In genomic region chr1:51314974-51315373, GRCh38 we compare ENCODE assay signal across 24 cellular contexts. TPM values are rescaled to one million over a fixed set of nuclear protein-coding genes. Genes with fewer than 3 reads are reported as not detected.
A peak's percentile ranks its signal among the peaks of the same experiment; 100 is the strongest.
DNase-seq lines count a peak whose midpoint lies in the region; ATAC-seq, FAIRE-seq and TF ChIP-seq lines count a peak whose summit lies in the region.
"Had no signal": no experiment of that assay in that cellular context is flagged by ENCODE, and none has a peak within 500 bp of the region (broad histone marks: within the 10 kb centered on the region; RNA-seq: fewer than 3 reads in every experiment).

No MANE protein-coding gene starts in this region.

- no peaks in the 10 kb centered on the region for H3K27me3 ChIP-seq in OCI-LY3 (ENCODE audit: low read depth, low read length)
- H3K27me3 ChIP-seq in endothelial cell of umbilical vein (ENCODE audit: control insufficient read depth in 2 of 2, insufficient read depth in 2 of 2, low read length in 2 of 2), result no peaks in the 10 kb centered on the region
- H3K27me3 ChIP-seq in CD8-positive, alpha-beta memory T cell (ENCODE audit: insufficient read depth, low read length, poor library complexity, severe bottlenecking), result no peaks in the 10 kb centered on the region
- H3K27me3 ChIP-seq: sigmoid colon, SJCRH30, tibial artery had no signal

- H4K20me1 ChIP-seq in OCI-LY3 (ENCODE audit: insufficient read depth, low read length) (no peaks in the 10 kb centered on the region), endothelial cell of umbilical vein (replicated peaks; ENCODE audit: control insufficient read depth, extremely low read depth, insufficient read depth, low read length) (no peaks in the 10 kb centered on the region)

- TF ChIP-seq CTCF in A549 (IDR thresholded peaks at IDR 0.05) (no peak), OCI-LY3 (IDR thresholded peaks at IDR 0.05; ENCODE audit: low read depth, low read length) (no peak), endothelial cell of umbilical vein (IDR thresholded peaks at IDR 0.05; ENCODE audit: extremely low read depth in 1 of 2, insufficient read depth in 1 of 2, low read depth in 1 of 2, low read length in 2 of 2) (no peak), neural crest cell (conservative IDR thresholded peaks at IDR 0.05) (no peak)

- H3K36me3 ChIP-seq in OCI-LY3 (replicated peaks; ENCODE audit: low read depth, low read length), result no peaks in the 10 kb centered on the region
- no peaks in the 10 kb centered on the region for H3K36me3 ChIP-seq in endothelial cell of umbilical vein (ENCODE audit: control insufficient read depth in 2 of 2, extremely low read depth in 1 of 2, insufficient read depth in 2 of 2, low read length in 2 of 2)
- H3K36me3 ChIP-seq in CD8-positive, alpha-beta memory T cell (ENCODE audit: insufficient read depth, low read length), result no peaks in the 10 kb centered on the region
- H3K36me3 ChIP-seq: sigmoid colon, SJCRH30, tibial artery had no signal

- no peak for TF ChIP-seq EP300 in A549 (IDR thresholded peaks at IDR 0.05)

- H2AFZ ChIP-seq in OCI-LY3 (ENCODE audit: low read depth, low read length), result no peak overlapping the region
- H2AFZ ChIP-seq in endothelial cell of umbilical vein (ENCODE audit: low read depth, low read length), result no peak overlapping the region

- H3K4me1 ChIP-seq in A549 (peaks cover 31% of the 10 kb centered on the region), OCI-LY3 (ENCODE audit: low read length) (peaks cover 31% of the 10 kb centered on the region), endothelial cell of umbilical vein (ENCODE audit: control insufficient read depth, extremely low read depth, insufficient read depth, low read length) (peaks cover 35% of the 10 kb centered on the region)
- no peaks in the 10 kb centered on the region for H3K4me1 ChIP-seq in CD8-positive, alpha-beta memory T cell (ENCODE audit: insufficient read depth, low read length)

- no peak for TF ChIP-seq RAD21 in A549 (conservative IDR thresholded peaks at IDR 0.05 in 1 of 2, IDR thresholded peaks at IDR 0.05 in 1 of 2)

- H3K27me3 Mint-ChIP-seq in neural crest cell (ENCODE audit: low read depth), result no peaks in the 10 kb centered on the region
- peaks cover 5% of the 10 kb centered on the region for H3K27me3 Mint-ChIP-seq in activated T-helper 1 cell treated with anti-CD3 and anti-CD28 coated beads, Interleukin-12 subunit alpha, Interleukin-12 subunit beta, Interleukin-2, Interleukin-4 antibody, amounts not matched to agents 30 ng/mL and 10 ng/mL and 1 ng/mL, durations not matched to agents 14 hours and 24 hours and 36 hours (ENCODE audit: insufficient read depth)
- H3K27me3 Mint-ChIP-seq in CD8-positive, alpha-beta memory T cell, result peaks cover 0 to 11% of the 10 kb centered on the region in 2 donors
- H3K27me3 Mint-ChIP-seq: CD4-positive, alpha-beta memory T cell had no signal

- no peak for DNase-seq in A549 (ENCODE audit: low read depth in 1 of 2, low spot score in 1 of 2)
- DNase-seq in endothelial cell of umbilical vein (ENCODE audit: low read depth, low spot score), result no peak
- no peak for DNase-seq in neural crest cell (ENCODE audit: low read depth, low spot score)
- no peak for DNase-seq in retina
- no peak for DNase-seq in activated T-helper 1 cell treated with anti-CD3 and anti-CD28 coated beads, Interleukin-12 subunit alpha, Interleukin-12 subunit beta, Interleukin-2, Interleukin-4 antibody, amounts not matched to agents 30 ng/mL and 10 ng/mL and 1 ng/mL, durations not matched to agents 14 hours and 24 hours and 36 hours (ENCODE audit: low spot score)
- no peak for DNase-seq in NCI-H1105 treated with DMSO at 0.1 percent for 48 hours (lab: John Stamatoyannopoulos, UW)
- no peak for DNase-seq in CD8-positive, alpha-beta memory T cell
- DNase-seq: activated gamma-delta T cell; CD4-positive, alpha-beta memory T cell; cortex of kidney; erythroblast; H7; head of caudate nucleus; midbrain; NCI-H345; nucleus accumbens; sigmoid colon; SJCRH30; stimulated activated CD4-positive, alpha-beta T cell treated with anti-CD3 and anti-CD28 coated beads, Interleukin-2, amount 100 ng/mL, for 48 hours; tibial artery had no signal

- no peaks in the 10 kb centered on the region for H3K9me3 Mint-ChIP-seq in neural crest cell
- no peaks in the 10 kb centered on the region for H3K9me3 Mint-ChIP-seq in activated T-helper 1 cell treated with anti-CD3 and anti-CD28 coated beads, Interleukin-12 subunit alpha, Interleukin-12 subunit beta, Interleukin-2, Interleukin-4 antibody, amounts not matched to agents 30 ng/mL and 10 ng/mL and 1 ng/mL, durations not matched to agents 14 hours and 24 hours and 36 hours
- H3K9me3 Mint-ChIP-seq in CD8-positive, alpha-beta memory T cell, result no peaks in the 10 kb centered on the region
- H3K9me3 Mint-ChIP-seq: CD4-positive, alpha-beta memory T cell; T-helper 2 cell treated with Interferon-gamma antibody and Interleukin-4, amounts not matched to agents 5 μg/mL and 100 μg/mL, for 36 hours had no signal

- ATAC-seq in A549, result no peak
- ATAC-seq: activated CD4-positive, CD25-positive, alpha-beta regulatory T cell treated with anti-CD3 and anti-CD28 coated beads, Interleukin-2, amount 50 U/mL, for 24 hours; GM12878 had no signal

- H3K79me2 ChIP-seq in OCI-LY3 (ENCODE audit: low read length) (no peaks in the 10 kb centered on the region), endothelial cell of umbilical vein (ENCODE audit: control insufficient read depth, insufficient read depth, low read length) (no peaks in the 10 kb centered on the region)

- H3K9me3 ChIP-seq in A549, result no peaks in the 10 kb centered on the region
- H3K9me3 ChIP-seq in OCI-LY3 (ENCODE audit: insufficient read depth, low read length), result no peaks in the 10 kb centered on the region
- H3K9me3 ChIP-seq in endothelial cell of umbilical vein (replicated peaks; ENCODE audit: control insufficient read depth, insufficient read depth, low read length), result no peaks in the 10 kb centered on the region
- H3K9me3 ChIP-seq in CD8-positive, alpha-beta memory T cell (ENCODE audit: low read length), result no peaks in the 10 kb centered on the region
- H3K9me3 ChIP-seq: sigmoid colon, SJCRH30, tibial artery had no signal

- no peaks in the 10 kb centered on the region for H3K36me3 Mint-ChIP-seq in neural crest cell (ENCODE audit: low read depth)
- H3K36me3 Mint-ChIP-seq in activated T-helper 1 cell treated with anti-CD3 and anti-CD28 coated beads, Interleukin-12 subunit alpha, Interleukin-12 subunit beta, Interleukin-2, Interleukin-4 antibody, amounts not matched to agents 30 ng/mL and 10 ng/mL and 1 ng/mL, durations not matched to agents 14 hours and 24 hours and 36 hours (ENCODE audit: low read depth), result no peaks in the 10 kb centered on the region
- H3K36me3 Mint-ChIP-seq in CD8-positive, alpha-beta memory T cell, result no peaks in the 10 kb centered on the region
- H3K36me3 Mint-ChIP-seq: CD4-positive, alpha-beta memory T cell had no signal

- no peak overlapping the region for H3K4me3 ChIP-seq in A549
- no peak overlapping the region for H3K4me3 ChIP-seq in OCI-LY3 (ENCODE audit: low read length)
- no peak overlapping the region for H3K4me3 ChIP-seq in endothelial cell of umbilical vein (replicated peaks in 1 of 3; ENCODE audit: insufficient read depth in 1 of 3, low read depth in 1 of 3, low read length in 3 of 3)
- no peak overlapping the region for H3K4me3 ChIP-seq in CD8-positive, alpha-beta memory T cell (ENCODE audit: low read length)
- H3K4me3 ChIP-seq: GM12878, sigmoid colon, SJCRH30, tibial artery had no signal

- H3K4me3 Mint-ChIP-seq in neural crest cell, result no peak overlapping the region
- no peak overlapping the region for H3K4me3 Mint-ChIP-seq in activated T-helper 1 cell treated with anti-CD3 and anti-CD28 coated beads, Interleukin-12 subunit alpha, Interleukin-12 subunit beta, Interleukin-2, Interleukin-4 antibody, amounts not matched to agents 30 ng/mL and 10 ng/mL and 1 ng/mL, durations not matched to agents 14 hours and 24 hours and 36 hours
- no peak overlapping the region for H3K4me3 Mint-ChIP-seq in CD8-positive, alpha-beta memory T cell
- H3K4me3 Mint-ChIP-seq: CD4-positive, alpha-beta memory T cell; T-helper 2 cell treated with Interferon-gamma antibody and Interleukin-4, amounts not matched to agents 5 μg/mL and 100 μg/mL, for 36 hours had no signal

- no peaks in the 10 kb centered on the region for H3K9me1 ChIP-seq in endothelial cell of umbilical vein (replicated peaks; ENCODE audit: control insufficient read depth, extremely low read depth, insufficient read depth, low read length)

- peak overlapping the region; percentile 81 to 87 for H3K27ac ChIP-seq in A549
- no peak overlapping the region for H3K27ac ChIP-seq in OCI-LY3 (ENCODE audit: low read length)
- peak overlapping the region; percentile 93 for H3K27ac ChIP-seq in endothelial cell of umbilical vein (ENCODE audit: insufficient read depth, low read depth, low read length)
- H3K27ac ChIP-seq in CD8-positive, alpha-beta memory T cell (ENCODE audit: low read depth, low read length), result no peak overlapping the region
- H3K27ac ChIP-seq: sigmoid colon, SJCRH30, tibial artery had no signal

- WGBS in A549 (ENCODE audit: missing lambda C conversion rate), result 75% methylated on average over 2 of the region's 3 CpGs

- H3K4me2 ChIP-seq in A549, result peak overlapping the region; percentile 61; the same call in 2 of the 3 replicates
- peak overlapping the region; percentile 51 for H3K4me2 ChIP-seq in OCI-LY3 (ENCODE audit: low read length)
- no peak overlapping the region for H3K4me2 ChIP-seq in endothelial cell of umbilical vein (ENCODE audit: insufficient read depth, low read length)

- H3K27ac Mint-ChIP-seq in neural crest cell (ENCODE audit: unreplicated experiment), result peak overlapping the region; percentile 43
- no peak overlapping the region for H3K27ac Mint-ChIP-seq in activated T-helper 1 cell treated with anti-CD3 and anti-CD28 coated beads, Interleukin-12 subunit alpha, Interleukin-12 subunit beta, Interleukin-2, Interleukin-4 antibody, amounts not matched to agents 30 ng/mL and 10 ng/mL and 1 ng/mL, durations not matched to agents 14 hours and 24 hours and 36 hours
- H3K27ac Mint-ChIP-seq in CD8-positive, alpha-beta memory T cell, result no peak overlapping the region
- H3K27ac Mint-ChIP-seq: T-helper 2 cell treated with Interferon-gamma antibody and Interleukin-4, amounts not matched to agents 5 μg/mL and 100 μg/mL, for 36 hours had no signal

- H3K9ac ChIP-seq in OCI-LY3 (ENCODE audit: low read length) (no peak overlapping the region), endothelial cell of umbilical vein (replicated peaks; ENCODE audit: extremely low read depth, insufficient read depth, low read length) (no peak overlapping the region)

- TF ChIP-seq POLR2A in A549 (IDR thresholded peaks at IDR 0.05; ENCODE audit: low read length) (no peak), endothelial cell of umbilical vein (IDR thresholded peaks at IDR 0.05; ENCODE audit: low read depth, low read length) (no peak)

- peaks cover 5% of the 10 kb centered on the region for H3K4me1 Mint-ChIP-seq in neural crest cell
- H3K4me1 Mint-ChIP-seq in activated T-helper 1 cell treated with anti-CD3 and anti-CD28 coated beads, Interleukin-12 subunit alpha, Interleukin-12 subunit beta, Interleukin-2, Interleukin-4 antibody, amounts not matched to agents 30 ng/mL and 10 ng/mL and 1 ng/mL, durations not matched to agents 14 hours and 24 hours and 36 hours (ENCODE audit: low read depth), result peaks cover 13% of the 10 kb centered on the region
- H3K4me1 Mint-ChIP-seq in CD8-positive, alpha-beta memory T cell, result peaks cover 0 to 7% (median 0%) of the 10 kb centered on the region in 3 donors

- FAIRE-seq in A549 (lab: Jason Lieb, UNC), result no peak
- FAIRE-seq in endothelial cell of umbilical vein (lab: Jason Lieb, UNC), result no peak
- FAIRE-seq: GM12878 had no signal

- CTCF ChIA-PET in A549 (lab: Yijun Ruan, JAX) (no interaction called here), endothelial cell of umbilical vein (lab: Charles Lee) (interaction anchor here (0.7 to 1.6 kb wide), 3 partner anchors 18 to 220 kb away, joined by 3 to 6 read pairs (median 3); no protein-coding TSS in a partner anchor)
- CTCF ChIA-PET in CD8-positive, alpha-beta memory T cell (lab: Charles Lee), result interaction anchor here (0.7 kb wide), 1 partner anchor 18 kb away, joined by 3 read pairs; no protein-coding TSS in a partner anchor

- BruUV-seq in endothelial cell of umbilical vein (replicated peaks; lab: Mats Ljungman, UMichigan), result no TSS peak

- POLR2A ChIA-PET in A549 (lab: Yijun Ruan, JAX) (interaction anchor here (0.6 kb wide), 1 partner anchor 340 kb away, joined by 3 read pairs; no protein-coding TSS in a partner anchor), endothelial cell of umbilical vein (lab: Charles Lee) (no interaction called here)
- POLR2A ChIA-PET in CD8-positive, alpha-beta memory T cell (lab: Charles Lee), result interaction anchor here (0.5 kb wide), 1 partner anchor 120 kb away, joined by 7 read pairs; no protein-coding TSS in a partner anchor

- intact Hi-C loops in endothelial cell of umbilical vein (cut with micrococcal nuclease), result no loop called here
- intact Hi-C loops in activated T-helper 1 cell treated with anti-CD3 and anti-CD28 coated beads, Interleukin-12 subunit alpha, Interleukin-12 subunit beta, Interleukin-2, Interleukin-4 antibody, amounts not matched to agents 30 ng/mL and 10 ng/mL and 1 ng/mL, durations not matched to agents 14 hours and 24 hours and 36 hours (cut with micrococcal nuclease), result no loop called here

- dilution Hi-C loops in endothelial cell of umbilical vein (cut with MboI; ENCODE audit: extremely low pct_ligation_motif_present, low sequenced_read_pairs), result no loop called here

RNA-seq across cellular contexts. Expression of gene TTC39A, which starts 15.4 kb away (rescaled TPM):
- polyA plus RNA-seq in A549 (2011; rRNA removed) (6.2 TPM in 2 replicates), A549 (2017; fragmentation: RNase III; extraction: RNeasy Plus Mini Kit Qiagen cat#74134 plus additional on column Dnase treatment) (1.4 to 2.0 TPM (median 1.7 TPM) in 3 replicates), endothelial cell of umbilical vein (0.81 and 1.1 TPM in 2 replicates)
- polyA plus RNA-seq in A549 (2012; cell fraction: cytosol; rRNA removed), result 1.6 and 2.0 TPM in 2 replicates
- polyA plus RNA-seq in A549 (2012; cell fraction: nucleus; rRNA removed), result 1.4 and 1.7 TPM in 2 replicates
- polyA minus RNA-seq in A549 (2011; rRNA and poly(A)+ RNA removed), result 9.5 and 11.5 TPM in 2 replicates
- total RNA-seq in endothelial cell of umbilical vein (1.2 and 1.7 TPM in 2 replicates), neural crest cell (1.6 and 1.7 TPM in 2 replicates)
- 0.66 and 1.2 TPM in 2 replicates for polyA plus RNA-seq in endothelial cell of umbilical vein (2011; cell fraction: cytosol; rRNA removed)
- 1.6 and 1.7 TPM in 2 replicates for polyA plus RNA-seq in endothelial cell of umbilical vein (2011; cell fraction: nucleus; rRNA removed)
- 0.76 and 1.8 TPM in 2 replicates for polyA plus RNA-seq in endothelial cell of umbilical vein (2012)
- 1.0 and 4.3 TPM in 2 replicates for polyA minus RNA-seq in endothelial cell of umbilical vein
- polyA minus RNA-seq in endothelial cell of umbilical vein (2011; cell fraction: cytosol; rRNA and poly(A)+ RNA removed), result not detected
- polyA minus RNA-seq in endothelial cell of umbilical vein (2011; cell fraction: nucleus; rRNA and poly(A)+ RNA removed), result 0.67 and 1.5 TPM in 2 replicates
- total RNA-seq in activated T-helper 1 cell treated with anti-CD3 and anti-CD28 coated beads, Interleukin-12 subunit alpha, Interleukin-12 subunit beta, Interleukin-2, Interleukin-4 antibody, amounts not matched to agents 30 ng/mL and 10 ng/mL and 1 ng/mL, durations not matched to agents 14 hours and 24 hours and 36 hours, result 0.12 TPM in 1 of 2 replicates, not detected in the other
- total RNA-seq in CD8-positive, alpha-beta memory T cell, result under 1 TPM in 1 of 2 experiments, not detected in 1; 0.28 TPM
- polyA plus RNA-seq in CD8-positive, alpha-beta memory T cell, result not detected
- total RNA-seq: CD4-positive, alpha-beta memory T cell had no signal
- polyA plus RNA-seq: CD4-positive, alpha-beta memory T cell had no signal

Comparison
In these comparisons a context has a peak if more than half of its experiments do, and no peak if none do; other contexts are left out.
1. H3K27ac ChIP-seq: peak in A549 (2 of 2) and endothelial cell of umbilical vein (single experiment); none in OCI-LY3 (single experiment) and CD8-positive, alpha-beta memory T cell (single experiment).